Comparison of ENCODE assay signal across 19 cellular contexts in the genomic region with DNA sequence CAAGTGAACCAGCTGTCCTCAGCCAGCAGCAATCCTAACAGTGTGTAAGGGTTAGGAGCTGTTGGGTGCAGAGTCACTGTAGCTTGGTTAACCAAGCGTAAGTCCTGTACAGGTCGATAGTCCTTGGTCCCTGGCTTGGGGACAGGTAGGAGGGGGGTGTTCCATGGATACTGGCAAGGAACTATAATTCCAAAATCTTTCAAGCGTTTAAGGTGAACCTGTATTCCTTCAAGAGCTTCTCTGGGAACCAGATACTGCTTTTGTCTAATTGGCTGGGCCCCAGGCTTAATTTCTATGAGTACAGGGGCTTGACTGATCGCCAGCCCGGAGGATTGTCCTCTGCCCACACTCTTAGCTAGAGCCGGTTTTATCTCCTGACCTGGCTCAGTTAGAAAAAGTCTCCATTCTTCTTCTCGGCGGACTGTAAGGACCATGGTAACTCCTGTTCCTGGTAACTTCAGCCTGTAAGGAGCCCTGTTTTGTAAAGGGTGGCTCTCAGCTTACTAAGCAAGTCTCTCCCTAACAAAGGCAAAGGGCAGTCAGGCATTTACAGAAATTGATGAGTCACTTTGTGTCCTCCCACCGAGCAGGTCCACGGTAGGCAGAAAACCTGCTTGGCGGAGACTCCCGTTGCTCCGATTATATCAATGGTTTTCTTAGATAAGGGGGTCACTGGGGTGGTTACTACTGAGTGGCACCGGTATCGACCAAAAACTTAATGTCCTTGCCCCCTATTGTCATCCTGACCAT. TPM values are rescaled to one million over a fixed set of nuclear protein-coding genes. Genes with fewer than 3 reads are reported as not detected.
DNase-seq lines count a peak whose midpoint lies in the region; ATAC-seq, FAIRE-seq and TF ChIP-seq lines count a peak whose summit lies in the region.
"Had no signal": no experiment of that assay in that cellular context is flagged by ENCODE, and none has a peak within 500 bp of the region (broad histone marks: within the 10 kb centered on the region; RNA-seq: fewer than 3 reads in every experiment).

No MANE protein-coding gene starts in this region.

- peak overlapping the region; percentile 48 for H3K27ac Mint-ChIP-seq in type B pancreatic cell
- H3K27ac Mint-ChIP-seq: CD14-positive monocyte; CD8-positive, alpha-beta memory T cell; HFFc6 had no signal

- H3K4me3 Mint-ChIP-seq in type B pancreatic cell, result no peak overlapping the region
- H3K4me3 Mint-ChIP-seq: CD14-positive monocyte; CD8-positive, alpha-beta memory T cell; HFFc6 had no signal

- CTCF ChIA-PET in HepG2 (lab: Yijun Ruan, JAX; ENCODE audit: low intra/inter-chr PET ratio, low total read pairs), result no interaction called here

- TF ChIP-seq RAD21 in HepG2 (CRISPR knock-in tag; IDR thresholded peaks at IDR 0.05), result no peak

- H3K36me3 Mint-ChIP-seq in type B pancreatic cell, result no peaks in the 10 kb centered on the region

- no peak for TF ChIP-seq EP300 in HepG2 (IDR thresholded peaks at IDR 0.05; ENCODE audit: low read depth in 2 of 2, low read length in 2 of 2)
- TF ChIP-seq EP300 in HepG2 (CRISPR knock-in tag; IDR thresholded peaks at IDR 0.05; ENCODE audit: borderline replicate concordance), result no peak

- TF ChIP-seq POLR2A in HepG2 (IDR thresholded peaks at IDR 0.05; ENCODE audit: insufficient read depth in 1 of 2, low read depth in 2 of 2, low read length in 2 of 2) (no peak), right lobe of liver (IDR thresholded peaks at IDR 0.05) (no peak)

- no peaks in the 10 kb centered on the region for H4K20me1 ChIP-seq in HepG2 (ENCODE audit: insufficient read depth, low read length)

- no peak for FAIRE-seq in HepG2 (lab: Jason Lieb, UNC)
- FAIRE-seq: GM19239 had no signal

- H3K4me3 ChIP-seq in HepG2 (replicated peaks in 1 of 3; ENCODE audit: insufficient read depth in 1 of 3, low read depth in 2 of 3, low read length in 3 of 3) (no peak overlapping the region), right lobe of liver (no peak overlapping the region), aorta (ENCODE audit: low read length in 2 of 2) (no peak overlapping the region)

- H3K9me3 ChIP-seq in HepG2 (ENCODE audit: low read length), result peaks cover 44% of the 10 kb centered on the region
- no peaks in the 10 kb centered on the region for H3K9me3 ChIP-seq in right lobe of liver
- peaks cover 5% of the 10 kb centered on the region for H3K9me3 ChIP-seq in aorta (ENCODE audit: control insufficient read depth, low read length)
- H3K9me3 ChIP-seq: Caco-2 had no signal

- POLR2A ChIA-PET in HepG2 (lab: Yijun Ruan, JAX), result no interaction called here

- no peaks in the 10 kb centered on the region for H3K27me3 ChIP-seq in HepG2 (ENCODE audit: control insufficient read depth in 1 of 2, insufficient read depth in 2 of 2, low read length in 2 of 2)
- H3K27me3 ChIP-seq in right lobe of liver, result no peaks in the 10 kb centered on the region
- H3K27me3 ChIP-seq in aorta (ENCODE audit: control insufficient read depth in 1 of 2, insufficient read depth in 2 of 2, low read length in 1 of 2), result peaks cover 0 to 2% of the 10 kb centered on the region in 2 donors

- H3K27ac ChIP-seq in HepG2 (ENCODE audit: extremely low read length, insufficient read depth, low read length), result no peak overlapping the region
- no peak overlapping the region for H3K27ac ChIP-seq in right lobe of liver
- no peak overlapping the region for H3K27ac ChIP-seq in aorta (ENCODE audit: low read depth in 1 of 2, low read length in 2 of 2)
- H3K27ac ChIP-seq: 22Rv1, HL-60 had no signal

- ATAC-seq in HepG2, result no peak
- no peak for ATAC-seq in right lobe of liver
- peak; percentile 36 for ATAC-seq in esophagus mucosa
- no peak for ATAC-seq in aorta (ENCODE audit: low FRiP score)

- in situ Hi-C loops in HepG2 (cut with HindIII; ENCODE audit: extremely low pct_ligation_motif_present, low pct_unique_long_range_greater_than_20kb), result no loop called here

- no peak for TF ChIP-seq CTCF in HepG2 (CRISPR knock-in tag; IDR thresholded peaks at IDR 0.05)
- TF ChIP-seq CTCF in right lobe of liver (IDR thresholded peaks at IDR 0.05), result no peak
- no peak for TF ChIP-seq CTCF in type B pancreatic cell (conservative IDR thresholded peaks at IDR 0.05)

- intact Hi-C loops in HepG2 (cut with micrococcal nuclease; ENCODE audit: unreplicated experiment) (loop anchor here (5.0 kb wide), 1 partner anchor 308 kb away; no protein-coding TSS in a partner anchor), right lobe of liver (cut with DNase I) (no loop called here), aorta (cut with DNase I) (no loop called here)

- no peak overlapping the region for H3K9ac ChIP-seq in HepG2 (ENCODE audit: insufficient read depth, low read depth, low read length)

- H3K9me3 Mint-ChIP-seq in type B pancreatic cell, result peaks cover 12% of the 10 kb centered on the region

- no peaks in the 10 kb centered on the region for H3K79me2 ChIP-seq in HepG2 (ENCODE audit: insufficient read depth, low read length)

- H2AFZ ChIP-seq in HepG2 (ENCODE audit: low read length), result no peak overlapping the region

- H3K36me3 ChIP-seq in HepG2 (replicated peaks in 1 of 2; ENCODE audit: control insufficient read depth in 1 of 2, insufficient read depth in 2 of 2, low read length in 2 of 2), result no peaks in the 10 kb centered on the region
- H3K36me3 ChIP-seq in right lobe of liver, result no peaks in the 10 kb centered on the region
- H3K36me3 ChIP-seq in aorta (ENCODE audit: control insufficient read depth in 1 of 2, insufficient read depth in 2 of 2, low read length in 1 of 2), result no peaks in the 10 kb centered on the region

- H3K4me1 Mint-ChIP-seq in type B pancreatic cell (ENCODE audit: unreplicated experiment), result no peaks in the 10 kb centered on the region
- H3K4me1 Mint-ChIP-seq: CD14-positive monocyte had no signal

- no peak overlapping the region for H3K4me2 ChIP-seq in HepG2 (ENCODE audit: low read depth, low read length)

- 33% methylated on average over 8 of the region's 15 CpGs for WGBS in HepG2 (ENCODE audit: low lambda C conversion rate)
- 41% methylated on average over 5 of the region's 15 CpGs for WGBS in right lobe of liver (ENCODE audit: insufficient coverage, low coverage, low lambda C conversion rate, missing lambda C conversion rate)
- 88% methylated on average over 15 of the region's 15 CpGs for WGBS in aorta, 2 donors

- peaks cover 5% of the 10 kb centered on the region for H3K27me3 Mint-ChIP-seq in type B pancreatic cell

- no TSS peak for BruUV-seq in HepG2 (replicated peaks; lab: Mats Ljungman, UMichigan)

- DNase-seq in HepG2 (ENCODE audit: low spot score) (no peak), right lobe of liver (no peak), type B pancreatic cell (ENCODE audit: extremely low spot score, unreplicated experiment) (no peak), aorta (no peak), NCI-H510A (lab: John Stamatoyannopoulos, UW) (no peak)
- DNase-seq: Caco-2; CD8-positive, alpha-beta memory T cell; DMS53; GF-D8; GOT3; HCEC 1CT; HFFc6 had no signal

- H3K4me1 ChIP-seq in HepG2 (ENCODE audit: insufficient read depth, low read length) (no peaks in the 10 kb centered on the region), right lobe of liver (no peaks in the 10 kb centered on the region), aorta (ENCODE audit: control insufficient read depth in 1 of 2, insufficient read depth in 2 of 2, low read length in 2 of 2) (no peaks in the 10 kb centered on the region)
- H3K4me1 ChIP-seq: Caco-2 had no signal

RNA-seq across cellular contexts. Expression of gene ZNF354C, which starts 6.0 kb away (rescaled TPM):
- total RNA-seq in HepG2 (2016; rRNA removed; fragmentation: Illumina TruSeq; extraction: Trizol), result 0.02 and 0.03 TPM in 2 replicates
- total RNA-seq in HepG2 (2016; cell fraction: cytosol; rRNA removed; fragmentation: Illumina TruSeq; extraction: Trizol; ENCODE audit: low read depth), result not detected in 2 replicates
- total RNA-seq in HepG2 (2016; cell fraction: insoluble cytoplasmic fraction; rRNA removed; fragmentation: Illumina TruSeq; extraction: Trizol), result 0.02 TPM in 1 of 2 replicates, not detected in the other
- total RNA-seq in HepG2 (2016; cell fraction: membrane; rRNA removed; fragmentation: Illumina TruSeq; extraction: Trizol), result not detected in 2 replicates
- not detected in 2 replicates for total RNA-seq in HepG2 (2016; cell fraction: nucleus; rRNA removed; fragmentation: Illumina TruSeq; extraction: Trizol)
- polyA plus RNA-seq in HepG2 (2011; rRNA removed), result 0.01 TPM in 1 of 2 replicates, not detected in the other
- not detected in 2 replicates for polyA plus RNA-seq in HepG2 (2011; cell fraction: cytosol; rRNA removed)
- 0.03 TPM in 2 replicates for polyA plus RNA-seq in HepG2 (2011; cell fraction: nucleus; rRNA removed)
- 0.04 TPM in 1 of 2 replicates, not detected in the other for polyA plus RNA-seq in HepG2 (2012)
- polyA plus RNA-seq in HepG2 (2016; cell fraction: cytosol; fragmentation: Illumina TruSeq; extraction: Trizol; ENCODE audit: low read depth), result not detected in 2 replicates
- polyA plus RNA-seq in HepG2 (2016; cell fraction: insoluble cytoplasmic fraction; fragmentation: Illumina TruSeq; extraction: Trizol; ENCODE audit: low read depth), result 0.04 TPM in 1 of 2 replicates, not detected in the other
- not detected in 2 replicates for polyA plus RNA-seq in HepG2 (2016; cell fraction: membrane; fragmentation: Illumina TruSeq; extraction: Trizol; ENCODE audit: low read depth)
- 0.11 TPM in 1 of 2 replicates, not detected in the other for polyA plus RNA-seq in HepG2 (2016; cell fraction: nucleus; fragmentation: Illumina TruSeq; extraction: Trizol; ENCODE audit: insufficient read depth, low read depth)
- polyA minus RNA-seq in HepG2 (2011; rRNA and poly(A)+ RNA removed; ENCODE audit: low replicate concordance), result not detected in 2 replicates
- not detected in 2 replicates for polyA minus RNA-seq in HepG2 (2011; cell fraction: cytosol; rRNA and poly(A)+ RNA removed)
- 0.12 TPM in 1 of 2 replicates, not detected in the other for polyA minus RNA-seq in HepG2 (2011; cell fraction: nucleus; rRNA and poly(A)+ RNA removed)
- total RNA-seq in right lobe of liver, result 1 to 10 TPM in 5 of 6 experiments, under 1 TPM in 1; 0.81 to 2.4 (median 1.4) TPM
- 1.2 TPM for total RNA-seq in esophagus mucosa
- total RNA-seq in type B pancreatic cell (ENCODE audit: low replicate concordance), result 3.3 and 7.8 TPM in 2 replicates
- total RNA-seq in aorta, result 10 to 100 TPM in 1 of 2 donors, 1 to 10 TPM in 1; 6.3 to 10.2 TPM
- polyA plus RNA-seq in aorta, result 1 to 10 TPM; 1.0 to 3.6 TPM
- total RNA-seq: Caco-2 had no signal

RNA-seq across cellular contexts. Expression of gene ZNF879, which starts 30.6 kb away (rescaled TPM):
- total RNA-seq in HepG2 (2016; rRNA removed; fragmentation: Illumina TruSeq; extraction: Trizol) (2.6 and 2.8 TPM in 2 replicates), right lobe of liver (1 to 10 TPM in 3 of 6 experiments, under 1 TPM in 3; 0.31 to 1.3 (median 0.94) TPM), esophagus mucosa (1.2 TPM), type B pancreatic cell (ENCODE audit: low replicate concordance) (4.8 and 7.2 TPM in 2 replicates), aorta (1 to 10 TPM; 5.7 to 6.1 TPM)
- total RNA-seq in HepG2 (2016; cell fraction: cytosol; rRNA removed; fragmentation: Illumina TruSeq; extraction: Trizol; ENCODE audit: low read depth), result 0.61 and 1.1 TPM in 2 replicates
- 2.0 and 2.3 TPM in 2 replicates for total RNA-seq in HepG2 (2016; cell fraction: insoluble cytoplasmic fraction; rRNA removed; fragmentation: Illumina TruSeq; extraction: Trizol)
- total RNA-seq in HepG2 (2016; cell fraction: membrane; rRNA removed; fragmentation: Illumina TruSeq; extraction: Trizol), result 1.3 and 2.1 TPM in 2 replicates
- total RNA-seq in HepG2 (2016; cell fraction: nucleus; rRNA removed; fragmentation: Illumina TruSeq; extraction: Trizol), result 4.1 and 4.5 TPM in 2 replicates
- polyA plus RNA-seq in HepG2 (2011; rRNA removed) (0.74 and 0.83 TPM in 2 replicates), aorta (1 to 10 TPM; 1.4 to 2.9 TPM)
- 0.41 and 0.81 TPM in 2 replicates for polyA plus RNA-seq in HepG2 (2011; cell fraction: cytosol; rRNA removed)
- polyA plus RNA-seq in HepG2 (2011; cell fraction: nucleus; rRNA removed), result 2.3 and 3.4 TPM in 2 replicates
- polyA plus RNA-seq in HepG2 (2012), result 0.61 and 1.0 TPM in 2 replicates
- 0.11 and 0.20 TPM in 2 replicates for polyA plus RNA-seq in HepG2 (2016; cell fraction: cytosol; fragmentation: Illumina TruSeq; extraction: Trizol; ENCODE audit: low read depth)
- 1.4 and 2.2 TPM in 2 replicates for polyA plus RNA-seq in HepG2 (2016; cell fraction: insoluble cytoplasmic fraction; fragmentation: Illumina TruSeq; extraction: Trizol; ENCODE audit: low read depth)
- 0.34 and 0.57 TPM in 2 replicates for polyA plus RNA-seq in HepG2 (2016; cell fraction: membrane; fragmentation: Illumina TruSeq; extraction: Trizol; ENCODE audit: low read depth)
- polyA plus RNA-seq in HepG2 (2016; cell fraction: nucleus; fragmentation: Illumina TruSeq; extraction: Trizol; ENCODE audit: insufficient read depth, low read depth), result 4.9 and 5.6 TPM in 2 replicates
- 0.47 and 2.5 TPM in 2 replicates for polyA minus RNA-seq in HepG2 (2011; rRNA and poly(A)+ RNA removed; ENCODE audit: low replicate concordance)
- polyA minus RNA-seq in HepG2 (2011; cell fraction: cytosol; rRNA and poly(A)+ RNA removed), result 0.99 and 1.1 TPM in 2 replicates
- polyA minus RNA-seq in HepG2 (2011; cell fraction: nucleus; rRNA and poly(A)+ RNA removed), result 8.6 and 8.9 TPM in 2 replicates

RNA-seq across cellular contexts. Expression of gene GRM6, which starts 59.1 kb away (rescaled TPM):
- not detected in 2 replicates for total RNA-seq in HepG2 (2016; rRNA removed; fragmentation: Illumina TruSeq; extraction: Trizol)
- total RNA-seq in HepG2 (2016; cell fraction: cytosol; rRNA removed; fragmentation: Illumina TruSeq; extraction: Trizol; ENCODE audit: low read depth), result not detected in 2 replicates
- not detected in 2 replicates for total RNA-seq in HepG2 (2016; cell fraction: insoluble cytoplasmic fraction; rRNA removed; fragmentation: Illumina TruSeq; extraction: Trizol)
- not detected in 2 replicates for total RNA-seq in HepG2 (2016; cell fraction: membrane; rRNA removed; fragmentation: Illumina TruSeq; extraction: Trizol)
- total RNA-seq in HepG2 (2016; cell fraction: nucleus; rRNA removed; fragmentation: Illumina TruSeq; extraction: Trizol), result not detected in 2 replicates
- not detected in 2 replicates for polyA plus RNA-seq in HepG2 (2011; rRNA removed)
- not detected in 2 replicates for polyA plus RNA-seq in HepG2 (2011; cell fraction: cytosol; rRNA removed)
- polyA plus RNA-seq in HepG2 (2011; cell fraction: nucleus; rRNA removed), result not detected in 2 replicates
- polyA plus RNA-seq in HepG2 (2012), result not detected in 2 replicates
- not detected in 2 replicates for polyA plus RNA-seq in HepG2 (2016; cell fraction: cytosol; fragmentation: Illumina TruSeq; extraction: Trizol; ENCODE audit: low read depth)
- polyA plus RNA-seq in HepG2 (2016; cell fraction: insoluble cytoplasmic fraction; fragmentation: Illumina TruSeq; extraction: Trizol; ENCODE audit: low read depth), result not detected in 2 replicates
- polyA plus RNA-seq in HepG2 (2016; cell fraction: membrane; fragmentation: Illumina TruSeq; extraction: Trizol; ENCODE audit: low read depth), result not detected in 2 replicates
- polyA plus RNA-seq in HepG2 (2016; cell fraction: nucleus; fragmentation: Illumina TruSeq; extraction: Trizol; ENCODE audit: insufficient read depth, low read depth), result not detected in 2 replicates
- polyA minus RNA-seq in HepG2 (2011; rRNA and poly(A)+ RNA removed; ENCODE audit: low replicate concordance), result not detected in 2 replicates
- not detected in 2 replicates for polyA minus RNA-seq in HepG2 (2011; cell fraction: cytosol; rRNA and poly(A)+ RNA removed)
- polyA minus RNA-seq in HepG2 (2011; cell fraction: nucleus; rRNA and poly(A)+ RNA removed), result not detected in 2 replicates
- total RNA-seq in right lobe of liver, result under 1 TPM in 1 of 6 experiments, not detected in 5; 0.05 TPM
- total RNA-seq in esophagus mucosa, result not detected
- total RNA-seq in type B pancreatic cell (ENCODE audit: low replicate concordance), result not detected in 2 replicates
- not detected for total RNA-seq in aorta
- not detected for polyA plus RNA-seq in aorta
- total RNA-seq: A673; Caco-2; CD8-positive, alpha-beta memory T cell; HFFc6 had no signal
- polyA plus RNA-seq: BJ; CD14-positive monocyte; CD8-positive, alpha-beta memory T cell had no signal
